8 cellular contexts compared by ENCODE assay signal in the genomic region with DNA sequence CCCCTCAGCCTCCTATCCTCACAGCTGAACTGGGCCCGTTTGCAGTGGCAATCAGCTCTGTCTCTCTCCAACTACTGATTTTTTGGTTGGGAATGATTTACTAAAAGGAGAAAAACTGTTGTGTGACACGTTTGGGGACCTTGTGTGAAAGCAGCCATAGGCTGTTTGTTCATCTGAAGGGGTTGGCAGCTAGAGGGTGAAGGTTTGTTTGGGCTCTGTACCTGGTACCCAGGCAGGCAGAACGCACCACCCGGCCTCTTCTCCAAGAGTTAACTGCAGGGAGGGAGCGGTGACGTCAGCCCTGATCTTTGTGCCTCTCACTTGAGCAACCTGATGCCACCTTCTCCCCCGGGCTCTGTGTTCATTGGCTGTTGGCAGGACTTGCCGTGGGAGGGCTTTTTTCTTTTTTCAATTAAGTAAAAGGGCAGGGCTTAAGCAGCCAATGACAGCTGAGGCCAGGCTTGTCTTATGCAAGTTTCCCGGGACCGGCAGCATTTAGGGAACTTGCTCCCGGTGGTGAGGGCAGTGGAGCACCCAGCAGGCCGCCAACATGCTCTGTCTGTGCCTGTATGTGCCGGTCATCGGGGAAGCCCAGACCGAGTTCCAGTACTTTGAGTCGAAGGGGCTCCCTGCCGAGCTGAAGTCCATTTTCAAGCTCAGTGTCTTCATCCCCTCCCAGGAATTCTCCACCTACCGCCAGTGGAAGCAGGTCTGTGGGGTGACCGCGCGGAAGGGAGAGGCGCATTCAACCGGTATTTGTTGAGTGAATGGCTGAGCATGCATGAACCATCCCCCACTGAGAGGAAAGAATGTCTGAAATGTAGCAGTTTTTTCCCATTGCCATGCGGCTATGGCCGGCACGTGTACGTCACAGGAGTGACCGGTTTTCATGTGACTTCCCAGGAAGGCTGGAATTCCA. TPM values are rescaled to one million over a fixed set of nuclear protein-coding genes. Genes with fewer than 3 reads are reported as not detected.
DNase-seq lines count a peak whose midpoint lies in the region; ATAC-seq lines count a peak whose summit lies in the region.

No MANE protein-coding gene starts in this region.

- H3K9me3 Mint-ChIP-seq in activated naive CD8-positive, alpha-beta T cell treated with anti-CD3 and anti-CD28 coated beads, Interleukin-2, amount 50 U/mL, for 24 hours, result no peaks in the 10 kb centered on the region

- no peaks in the 10 kb centered on the region for H3K27me3 ChIP-seq in SJSA1 (replicated peaks)

- H3K36me3 Mint-ChIP-seq in activated naive CD8-positive, alpha-beta T cell treated with anti-CD3 and anti-CD28 coated beads, Interleukin-2, amount 50 U/mL, for 24 hours (ENCODE audit: low read depth), result peaks cover 20% of the 10 kb centered on the region

- peak overlapping the region; percentile 42 for H3K27ac Mint-ChIP-seq in activated naive CD8-positive, alpha-beta T cell treated with anti-CD3 and anti-CD28 coated beads, Interleukin-2, amount 50 U/mL, for 24 hours

- H3K27me3 Mint-ChIP-seq in activated naive CD8-positive, alpha-beta T cell treated with anti-CD3 and anti-CD28 coated beads, Interleukin-2, amount 50 U/mL, for 24 hours, result no peaks in the 10 kb centered on the region

- peak overlapping the region; percentile 52 for H3K4me3 Mint-ChIP-seq in activated naive CD8-positive, alpha-beta T cell treated with anti-CD3 and anti-CD28 coated beads, Interleukin-2, amount 50 U/mL, for 24 hours

- H3K27ac ChIP-seq in SJSA1 (peak overlapping the region; percentile 98), temporal lobe (ENCODE audit: low read depth, low read length) (peak overlapping the region; percentile 94)

- H3K36me3 ChIP-seq in SJSA1, result peaks cover 49% of the 10 kb centered on the region

- intact Hi-C loops in head of caudate nucleus (cut with DNase I), result no loop called here

- H3K9me3 ChIP-seq in SJSA1 (replicated peaks), result no peaks in the 10 kb centered on the region

- peak overlapping the region; percentile 41 for H3K4me3 ChIP-seq in SJSA1

- peak; percentile 58 for ATAC-seq in activated naive CD8-positive, alpha-beta T cell treated with anti-CD3 and anti-CD28 coated beads, Interleukin-2, amount 50 U/mL, for 24 hours
- no peak for ATAC-seq in GM18498 (IDR thresholded peaks at IDR 0.05; ENCODE audit: unreplicated experiment)

- H3K4me1 Mint-ChIP-seq in activated naive CD8-positive, alpha-beta T cell treated with anti-CD3 and anti-CD28 coated beads, Interleukin-2, amount 50 U/mL, for 24 hours, result peaks cover 77% of the 10 kb centered on the region

- peak in 12 of 14 donors; percentile 24 to 89 (median 67) for DNase-seq in C1 segment of cervical spinal cord (lab: John Stamatoyannopoulos, UW)
- DNase-seq in LHCN-M2 (ENCODE audit: low read depth), result peak; percentile 95
- peak; percentile 89 to 90 for DNase-seq in SJSA1 (ENCODE audit: low read depth in 1 of 2, low spot score in 2 of 2)
- DNase-seq in activated naive CD8-positive, alpha-beta T cell treated with anti-CD3 and anti-CD28 coated beads, Interleukin-2, amount 50 U/mL, for 24 hours, result peak; percentile 74
- peak; percentile 69 to 99 (median 92) for DNase-seq in head of caudate nucleus
- DNase-seq in nucleus accumbens (lab: John Stamatoyannopoulos, UW), result peak in 53 of 56 donors; percentile 44 to 98 (median 80)

- H3K4me1 ChIP-seq in SJSA1 (replicated peaks), result peaks cover 44% of the 10 kb centered on the region

RNA-seq across cellular contexts. Expression of a gene that starts 29.3 kb away (rescaled TPM):
- total RNA-seq in LHCN-M2 (2014; rRNA removed) (60.7 and 62.8 TPM in 2 replicates), temporal lobe (40.1 TPM)
- polyA plus RNA-seq in LHCN-M2 (2012), result 63.4 TPM
- 37.9 and 41.4 TPM in 2 replicates for total RNA-seq in SJSA1 (2014; rRNA removed; shearing (Covaris generic))

RNA-seq across cellular contexts. Expression of a gene that starts 30.2 kb away (rescaled TPM):
- total RNA-seq in LHCN-M2 (2014; rRNA removed) (24.9 and 25.2 TPM in 2 replicates), temporal lobe (26.6 TPM)
- 11.2 TPM for polyA plus RNA-seq in LHCN-M2 (2012)
- 28.7 and 30.8 TPM in 2 replicates for total RNA-seq in SJSA1 (2014; rRNA removed; shearing (Covaris generic))

RNA-seq across cellular contexts. Expression of a gene that starts 31.2 kb away (rescaled TPM):
- total RNA-seq in LHCN-M2 (2014; rRNA removed), result 13.5 and 14.0 TPM in 2 replicates
- polyA plus RNA-seq in LHCN-M2 (2012), result 8.6 TPM
- total RNA-seq in SJSA1 (2014; rRNA removed; shearing (Covaris generic)), result 12.4 and 30.0 TPM in 2 replicates
- 5.2 TPM for total RNA-seq in temporal lobe

RNA-seq across cellular contexts. Expression of a gene that starts 51.0 kb away (rescaled TPM):
- not detected in 2 replicates for total RNA-seq in LHCN-M2 (2014; rRNA removed)
- 0.32 TPM for polyA plus RNA-seq in LHCN-M2 (2012)
- not detected in 2 replicates for total RNA-seq in SJSA1 (2014; rRNA removed; shearing (Covaris generic))
- 0.25 TPM for total RNA-seq in temporal lobe
